8 cellular contexts compared by ENCODE assay signal in genomic region chr1:110962892-110963665, GRCh38. TPM values are rescaled to one million over a fixed set of nuclear protein-coding genes. Genes with fewer than 3 reads are reported as not detected.
DNase-seq lines count a peak whose midpoint lies in the region; ATAC-seq and TF ChIP-seq lines count a peak whose summit lies in the region.

No MANE protein-coding gene starts in this region.

- intact Hi-C loops in activated CD4-positive, alpha-beta memory T cell treated with anti-CD3 and anti-CD28 coated beads for 36 hours (cut with micrococcal nuclease), result loop anchor here (5.0 to 10.0 kb wide), 5 partner anchors 46 to 1992 kb away; partner anchors contain the start of genes DENND2D, KCNA3 and SLC16A1
- intact Hi-C loops in dorsolateral prefrontal cortex (cut with DNase I), result no loop called here
- intact Hi-C loops in lower leg skin (cut with DNase I; ENCODE audit: low total_unique reads), result no loop called here

- H3K4me3 ChIP-seq in dorsolateral prefrontal cortex, result peak overlapping the region; percentile 48 to 89 (median 78)
- H3K4me3 ChIP-seq in lower leg skin (ENCODE audit: low read depth, poor library complexity, severe bottlenecking), result peak overlapping the region; percentile 49

- peak overlapping the region; percentile 74 to 98 (median 94) for H3K27ac ChIP-seq in dorsolateral prefrontal cortex

- CTCF ChIA-PET in activated CD4-positive, alpha-beta memory T cell treated with anti-CD3 and anti-CD28 coated beads for 36 hours (lab: Charles Lee), result interaction anchor here (2.2 kb wide), 1 partner anchor 177 kb away, joined by 6 read pairs; no protein-coding TSS in a partner anchor

- peak in 2 of 56 donors; percentile 5 to 6 for TF ChIP-seq CTCF in dorsolateral prefrontal cortex (IDR thresholded peaks at IDR 0.05 in 54 of 56, conservative IDR thresholded peaks at IDR 0.05 in 2 of 56; ENCODE audit: low read depth in 1 of 56, partially characterized antibody in 56 of 56)
- no peak for TF ChIP-seq CTCF in lower leg skin (IDR thresholded peaks at IDR 0.05)

- peaks cover 0 to 17% (median 3%) of the 10 kb centered on the region in 45 donors for H3K27me3 ChIP-seq in dorsolateral prefrontal cortex

- peak overlapping the region; percentile 84 for H3K4me3 Mint-ChIP-seq in activated CD4-positive, alpha-beta memory T cell treated with anti-CD3 and anti-CD28 coated beads for 36 hours

- H3K4me1 Mint-ChIP-seq in activated CD4-positive, alpha-beta memory T cell treated with anti-CD3 and anti-CD28 coated beads for 36 hours (ENCODE audit: low read depth), result peaks cover 32% of the 10 kb centered on the region

- H3K9me3 Mint-ChIP-seq in activated CD4-positive, alpha-beta memory T cell treated with anti-CD3 and anti-CD28 coated beads for 36 hours, result peaks cover 42% of the 10 kb centered on the region

- TF ChIP-seq POLR2A in lower leg skin (IDR thresholded peaks at IDR 0.05), result no peak

- POLR2A ChIA-PET in activated CD4-positive, alpha-beta memory T cell treated with anti-CD3 and anti-CD28 coated beads for 36 hours (lab: Charles Lee), result interaction anchor here (1.1 to 1.6 kb wide), 2 partner anchors 83 to 90 kb away, joined by 7 to 15 read pairs; partner anchors contain the start of gene CD53

- H3K36me3 Mint-ChIP-seq in activated CD4-positive, alpha-beta memory T cell treated with anti-CD3 and anti-CD28 coated beads for 36 hours, result peaks cover 41% of the 10 kb centered on the region

- peaks cover 3% of the 10 kb centered on the region for H3K27me3 Mint-ChIP-seq in activated CD4-positive, alpha-beta memory T cell treated with anti-CD3 and anti-CD28 coated beads for 36 hours

- ATAC-seq in GM18867 (IDR thresholded peaks at IDR 0.05; ENCODE audit: unreplicated experiment) (peak; percentile 30), HG03280 (IDR thresholded peaks at IDR 0.05; ENCODE audit: unreplicated experiment) (peak; percentile 26)

- 9% methylated on average over 37 of the region's 37 CpGs for WGBS in lower leg skin, 2 donors

- DNase-seq in A172 (ENCODE audit: low spot score) (peak; percentile 75), NCI-H524 treated with DMSO at 0.1 percent for 48 hours (lab: John Stamatoyannopoulos, UW) (peak; percentile 19), dorsolateral prefrontal cortex (peak in 9 of 10 donors; percentile 25 to 59 (median 42)), lower leg skin (ENCODE audit: low spot score in 2 of 2) (peak; percentile 29 to 89)
- DNase-seq in activated CD4-positive, alpha-beta memory T cell treated with anti-CD3 and anti-CD28 coated beads for 36 hours, result peak; percentile 70
- DNase-seq in stimulated activated CD4-positive, alpha-beta T cell treated with anti-CD3 and anti-CD28 coated beads, Interleukin-4, amount 100 ng/mL, for 4 hours, result peak; percentile 49 to 69

- H3K27ac Mint-ChIP-seq in activated CD4-positive, alpha-beta memory T cell treated with anti-CD3 and anti-CD28 coated beads for 36 hours, result peak overlapping the region; percentile 96

RNA-seq across cellular contexts. Expression of gene LRIF1, which starts 0.6 kb away (rescaled TPM):
- 33.9 and 38.8 TPM in 2 replicates for total RNA-seq in A172 (2014; rRNA removed; shearing (Covaris generic))
- 10 to 100 TPM; 12.9 to 14.4 TPM for total RNA-seq in activated CD4-positive, alpha-beta memory T cell treated with anti-CD3 and anti-CD28 coated beads for 36 hours
- total RNA-seq in dorsolateral prefrontal cortex, result 10 to 100 TPM in 116 of 120 experiments, 1 to 10 TPM in 4; 8.4 to 31.2 (median 13.9) TPM
- total RNA-seq in lower leg skin, result 10 to 100 TPM in 2 of 4 donors, 1 to 10 TPM in 2; 9.0 to 10.6 (median 9.6) TPM

Comparison
In these comparisons a context has a peak if more than half of its experiments do, and no peak if none do; other contexts are left out.
1. Peak in every context shown above with its lines: DNase-seq, ATAC-seq, H3K4me3 ChIP-seq and H3K27ac ChIP-seq.
2. DNase-seq: peak in every context shown above with its lines; median percentile 75 in A172; 70 in activated CD4-positive, alpha-beta memory T cell treated with anti-CD3 and anti-CD28 coated beads for 36 hours; 59 in lower leg skin; 59 in stimulated activated CD4-positive, alpha-beta T cell treated with anti-CD3 and anti-CD28 coated beads, Interleukin-4, amount 100 ng/mL, for 4 hours; 42 in dorsolateral prefrontal cortex; 19 in NCI-H524 treated with DMSO at 0.1 percent for 48 hours.